In the genomic region with DNA sequence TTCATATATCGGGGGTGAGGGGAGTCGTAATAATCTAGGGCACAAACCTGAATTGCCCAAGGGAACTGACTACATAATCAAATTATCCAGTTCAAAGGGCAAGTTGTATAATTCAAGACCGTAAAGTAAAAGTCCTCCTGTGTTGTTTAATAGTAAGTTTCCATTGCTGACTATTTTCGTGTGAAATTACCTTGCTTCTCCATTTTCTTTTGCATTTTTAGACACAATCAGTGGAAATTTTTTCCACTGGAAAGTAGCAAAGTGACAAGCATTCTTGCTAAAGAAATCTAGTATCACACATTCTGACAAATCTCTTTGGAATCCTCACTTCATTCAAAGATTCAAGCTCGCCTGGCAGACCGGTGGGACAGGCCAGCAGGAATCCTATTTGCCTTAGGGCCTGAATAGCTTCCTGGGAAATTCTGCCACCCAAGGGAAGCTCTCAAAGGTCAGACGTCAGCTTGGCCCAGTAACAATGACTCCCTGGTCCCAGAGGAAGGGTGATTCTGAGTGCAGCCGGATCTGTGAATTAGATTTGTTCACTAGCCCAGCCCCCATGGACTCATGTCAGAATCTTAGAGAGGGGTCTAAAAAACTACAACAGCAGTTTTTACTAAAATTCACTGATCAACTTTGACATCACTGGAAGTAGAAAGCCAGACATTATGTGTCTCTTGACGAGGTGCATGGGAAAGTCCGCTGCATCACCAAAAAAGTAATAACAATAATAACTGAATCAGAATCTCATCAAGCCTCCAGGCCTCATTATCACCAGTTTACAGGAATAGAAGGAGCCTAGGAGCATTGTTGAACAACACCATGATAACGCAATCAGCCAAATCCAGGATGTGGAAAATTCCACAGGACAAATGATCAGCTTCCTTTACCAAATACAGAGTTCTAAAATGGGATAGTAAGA, we compare ENCODE assay signal across 10 cellular contexts.
DNase-seq lines count a peak whose midpoint lies in the region; ATAC-seq, FAIRE-seq and TF ChIP-seq lines count a peak whose summit lies in the region.
"Had no signal": no experiment of that assay in that cellular context is flagged by ENCODE, and none has a peak within 500 bp of the region (broad histone marks: within the 10 kb centered on the region; RNA-seq: fewer than 3 reads in every experiment).

No MANE protein-coding gene starts in this region.

- H3K4me3 ChIP-seq in AG04449 (ENCODE audit: low read depth, low read length) (no peak overlapping the region), MG63 (no peak overlapping the region), endothelial cell of umbilical vein (replicated peaks in 1 of 3; ENCODE audit: insufficient read depth in 1 of 3, low read depth in 1 of 3, low read length in 3 of 3) (no peak overlapping the region), mesodermal cell (ENCODE audit: extremely low read depth, insufficient read depth, low read length, poor library complexity, severe bottlenecking) (no peak overlapping the region)

- H3K9ac ChIP-seq in endothelial cell of umbilical vein (replicated peaks; ENCODE audit: extremely low read depth, insufficient read depth, low read length) = peak overlapping the region; percentile 70

- peak; percentile 87 for FAIRE-seq in endothelial cell of umbilical vein (lab: Jason Lieb, UNC)

- DNase-seq in AG04449 (ENCODE audit: low read depth, low spot score) = peak; percentile 55
- peak; percentile 82 for DNase-seq in MG63
- peak; percentile 97 for DNase-seq in endothelial cell of umbilical vein (ENCODE audit: low read depth, low spot score)
- no peak for DNase-seq in HEK293T (ENCODE audit: extremely low spot score)
- no peak for DNase-seq in SKM-1 (lab: John Stamatoyannopoulos, UW; ENCODE audit: unreplicated experiment)
- no peak for DNase-seq in activated CD4-positive, alpha-beta T cell treated with anti-CD3 and anti-CD28 coated beads for 1 hour
- DNase-seq: activated T-cell treated with anti-CD3 and anti-CD28 coated beads, Interleukin-2, amount 50 U/mL, for 1 hour; CD8-positive, alpha-beta memory T cell had no signal

- BruUV-seq in endothelial cell of umbilical vein (replicated peaks; lab: Mats Ljungman, UMichigan) = TSS peak; percentile 78

- H3K27ac ChIP-seq in endothelial cell of umbilical vein (ENCODE audit: insufficient read depth, low read depth, low read length) (peak overlapping the region; percentile 96), mesodermal cell (ENCODE audit: low read depth, low read length, severe bottlenecking) (peak overlapping the region; percentile 95)

- no peak for TF ChIP-seq POLR2A in endothelial cell of umbilical vein (IDR thresholded peaks at IDR 0.05; ENCODE audit: low read depth, low read length)

- no peaks in the 10 kb centered on the region for H3K9me1 ChIP-seq in endothelial cell of umbilical vein (replicated peaks; ENCODE audit: control insufficient read depth, extremely low read depth, insufficient read depth, low read length)

- H3K4me2 ChIP-seq in endothelial cell of umbilical vein (ENCODE audit: insufficient read depth, low read length) = peak overlapping the region; percentile 54

- POLR2A ChIA-PET in AG04449 (lab: Yijun Ruan, JAX) = no interaction called here
- POLR2A ChIA-PET in endothelial cell of umbilical vein (lab: Charles Lee) = interaction anchor here (0.6 kb wide), 1 partner anchor 44 kb away, joined by 3 read pairs; no protein-coding TSS in a partner anchor
- POLR2A ChIA-PET in HEK293T (lab: Yijun Ruan, JAX) = interaction anchor here (0.6 kb wide), 1 partner anchor 161 kb away, joined by 5 read pairs; a partner anchor contains a TSS

- H3K27me3 ChIP-seq in MG63 (no peaks in the 10 kb centered on the region), endothelial cell of umbilical vein (ENCODE audit: control insufficient read depth in 2 of 2, insufficient read depth in 2 of 2, low read length in 2 of 2) (no peaks in the 10 kb centered on the region)

- H3K9me3 ChIP-seq in MG63 = no peaks in the 10 kb centered on the region
- no peaks in the 10 kb centered on the region for H3K9me3 ChIP-seq in endothelial cell of umbilical vein (replicated peaks; ENCODE audit: control insufficient read depth, insufficient read depth, low read length)
- H3K9me3 ChIP-seq in mesodermal cell (ENCODE audit: control insufficient read depth, low read length) = no peaks in the 10 kb centered on the region

- H4K20me1 ChIP-seq in endothelial cell of umbilical vein (replicated peaks; ENCODE audit: control insufficient read depth, extremely low read depth, insufficient read depth, low read length) = no peaks in the 10 kb centered on the region

- CTCF ChIA-PET in AG04449 (lab: Yijun Ruan, JAX) = interaction anchor here (1.5 kb wide), 1 partner anchor 131 kb away, joined by 3 read pairs; no protein-coding TSS in a partner anchor
- CTCF ChIA-PET in endothelial cell of umbilical vein (lab: Charles Lee) = interaction anchor here (0.8 to 3.2 kb wide), 7 partner anchors 9 to 86 kb away, joined by 3 to 14 read pairs (median 4); no protein-coding TSS in a partner anchor
- CTCF ChIA-PET in HEK293T (lab: Yijun Ruan, JAX) = no interaction called here

- no peaks in the 10 kb centered on the region for H3K79me2 ChIP-seq in endothelial cell of umbilical vein (ENCODE audit: control insufficient read depth, insufficient read depth, low read length)

- intact Hi-C loops in endothelial cell of umbilical vein (cut with micrococcal nuclease) = loop anchor here (1.0 to 2.0 kb wide), 7 partner anchors 28 to 162 kb away; no protein-coding TSS in a partner anchor

- H3K4me1 ChIP-seq in endothelial cell of umbilical vein (ENCODE audit: control insufficient read depth, extremely low read depth, insufficient read depth, low read length) (peaks cover 40% of the 10 kb centered on the region), mesodermal cell (ENCODE audit: control insufficient read depth, insufficient read depth, low read length, poor library complexity, severe bottlenecking) (peaks cover 46% of the 10 kb centered on the region)

- WGBS in mesodermal cell (ENCODE audit: insufficient coverage in 2 of 2), 2 experiments = 0% methylated on average over 2 to 4 of the region's 11 CpGs

- H2AFZ ChIP-seq in endothelial cell of umbilical vein (ENCODE audit: low read depth, low read length) = peak overlapping the region; percentile 28

- dilution Hi-C loops in endothelial cell of umbilical vein (cut with MboI; ENCODE audit: extremely low pct_ligation_motif_present, low sequenced_read_pairs) = no loop called here

- no peak for ATAC-seq in HG02852 (IDR thresholded peaks at IDR 0.05; ENCODE audit: unreplicated experiment)

- H3K36me3 ChIP-seq in MG63 = no peaks in the 10 kb centered on the region
- no peaks in the 10 kb centered on the region for H3K36me3 ChIP-seq in endothelial cell of umbilical vein (ENCODE audit: control insufficient read depth in 2 of 2, extremely low read depth in 1 of 2, insufficient read depth in 2 of 2, low read length in 2 of 2)
- no peaks in the 10 kb centered on the region for H3K36me3 ChIP-seq in mesodermal cell (ENCODE audit: control insufficient read depth, insufficient read depth, low read length)

- TF ChIP-seq CTCF in AG04449 (IDR thresholded peaks at IDR 0.05; ENCODE audit: insufficient read depth, low read length, missing control alignments) (no peak), endothelial cell of umbilical vein (IDR thresholded peaks at IDR 0.05; ENCODE audit: extremely low read depth in 1 of 2, insufficient read depth in 1 of 2, low read depth in 1 of 2, low read length in 2 of 2) (no peak)

TF ChIP-seq in endothelial cell of umbilical vein, 7 proteins besides CTCF, POLR2A, EP300 and RAD21:
- TF ChIP-seq POLR2AphosphoS5 (IDR thresholded peaks at IDR 0.05; ENCODE audit: insufficient read depth, low read depth, low read length) (peak; percentile 47), MYC (IDR thresholded peaks at IDR 0.05; ENCODE audit: low read depth, low read length) (no peak), GATA2 (IDR thresholded peaks at IDR 0.05; ENCODE audit: insufficient read depth, insufficient read length, low read depth, low read length) (peak; percentile 84), FOS (IDR thresholded peaks at IDR 0.05; ENCODE audit: borderline replicate concordance, insufficient read depth, low read length) (peak; percentile 32), JUN (IDR thresholded peaks at IDR 0.05; ENCODE audit: borderline replicate concordance, insufficient read depth, insufficient read length, low read depth) (peak; percentile 62)

TF ChIP-seq in HEK293T, 16 proteins besides CTCF, POLR2A, EP300 and RAD21:
- TF ChIP-seq BHLHE40 (IDR thresholded peaks at IDR 0.05; ENCODE audit: borderline replicate concordance) (no peak), NFRKB (IDR thresholded peaks at IDR 0.05) (no peak), HDGF (IDR thresholded peaks at IDR 0.05; ENCODE audit: borderline replicate concordance) (no peak), ZNF384 (IDR thresholded peaks at IDR 0.05) (no peak), LEF1 (IDR thresholded peaks at IDR 0.05; ENCODE audit: borderline replicate concordance) (no peak), CTBP1 (IDR thresholded peaks at IDR 0.05; ENCODE audit: borderline replicate concordance) (no peak), FOXK2 (IDR thresholded peaks at IDR 0.05) (no peak), FOXA1 (IDR thresholded peaks at IDR 0.05) (no peak), TARDBP (IDR thresholded peaks at IDR 0.05) (no peak), SUZ12 (IDR thresholded peaks at IDR 0.05) (no peak)

Comparison
In these comparisons a context has a peak if more than half of its experiments do, and no peak if none do; other contexts are left out.
1. DNase-seq: peak in AG04449 (single experiment), MG63 (single experiment) and endothelial cell of umbilical vein (single experiment); none in HEK293T (single experiment), SKM-1 (single experiment) and activated CD4-positive, alpha-beta T cell treated with anti-CD3 and anti-CD28 coated beads for 1 hour (single experiment).